ENCODE assay signal across 16 cellular contexts in the genomic region with DNA sequence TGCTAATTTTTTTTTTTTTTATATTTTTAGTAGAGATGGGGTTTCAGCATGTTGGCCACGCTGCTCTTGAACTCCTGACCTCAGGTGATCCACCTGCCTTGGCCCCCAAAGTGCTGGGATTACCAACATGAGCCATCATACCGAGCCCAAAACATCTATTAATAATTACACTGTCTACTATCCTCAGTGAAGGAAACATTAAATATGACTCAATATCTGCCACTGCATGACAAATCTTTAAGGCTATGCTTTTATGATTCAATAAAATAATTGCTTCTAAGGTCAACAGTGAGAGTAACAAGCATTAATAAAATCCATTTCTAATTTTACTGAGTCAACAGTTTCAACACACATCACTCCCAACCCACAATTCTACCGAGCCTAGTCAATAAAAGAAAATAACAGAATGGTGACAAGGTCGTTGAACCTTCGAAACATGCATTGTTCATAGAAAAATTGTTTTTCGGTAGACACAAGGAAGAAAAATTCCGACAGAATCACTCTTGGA.
DNase-seq lines count a peak whose midpoint lies in the region; ATAC-seq, FAIRE-seq and TF ChIP-seq lines count a peak whose summit lies in the region.
"Had no signal": no experiment of that assay in that cellular context is flagged by ENCODE, and none has a peak within 500 bp of the region (broad histone marks: within the 10 kb centered on the region; RNA-seq: fewer than 3 reads in every experiment).

No MANE protein-coding gene starts in this region.

- H3K27me3 ChIP-seq in bronchial epithelial cell (ENCODE audit: control insufficient read depth, insufficient read depth, low read length): no peaks in the 10 kb centered on the region
- H3K27me3 ChIP-seq: BE2C had no signal

- peaks cover 14% of the 10 kb centered on the region for H3K9me3 Mint-ChIP-seq in MCF 10A (ENCODE audit: unreplicated experiment)

- in situ Hi-C loops in G401 (cut with HindIII; ENCODE audit: low sequenced_read_pairs): no loop called here

- no TSS peak for BruUV-seq in MCF 10A (replicated peaks; lab: Mats Ljungman, UMichigan)

- ATAC-seq in HG02981 (IDR thresholded peaks at IDR 0.05; ENCODE audit: unreplicated experiment): no peak

- TF ChIP-seq CTCF in bronchial epithelial cell (IDR thresholded peaks at IDR 0.05; ENCODE audit: insufficient read depth, low read length, severe bottlenecking): no peak
- no peak for TF ChIP-seq CTCF in MCF 10A (IDR thresholded peaks at IDR 0.05; ENCODE audit: unreplicated experiment)

- H3K27ac Mint-ChIP-seq in MCF 10A (ENCODE audit: low read depth, unreplicated experiment): no peak overlapping the region
- H3K27ac Mint-ChIP-seq: CD4-positive, alpha-beta T cell had no signal

- no peaks in the 10 kb centered on the region for H3K36me3 Mint-ChIP-seq in MCF 10A (ENCODE audit: insufficient read depth, unreplicated experiment)

- DNase-seq in ELR (ENCODE audit: low read depth): peak; percentile 45
- peak; percentile 3 for DNase-seq in HT-29 (ENCODE audit: low spot score)
- peak; percentile 64 for DNase-seq in bronchial epithelial cell (ENCODE audit: low read depth)
- DNase-seq in MCF 10A (ENCODE audit: unreplicated experiment): no peak
- DNase-seq in G401 (ENCODE audit: low spot score): no peak
- DNase-seq: ACHN; BE2C; C1 segment of cervical spinal cord; Caco-2; CD4-positive, alpha-beta T cell; GF-D8; IMR-90; KG1 had no signal

- POLR2A ChIA-PET in MCF 10A (lab: Yijun Ruan, JAX): interaction anchor here (1.2 kb wide), 1 partner anchor 8 kb away, joined by 3 read pairs; no protein-coding TSS in a partner anchor

- no peaks in the 10 kb centered on the region for H3K36me3 ChIP-seq in bronchial epithelial cell (ENCODE audit: control insufficient read depth, insufficient read depth, low read length)
- H3K36me3 ChIP-seq: BE2C, HAP-1 had no signal

- CTCF ChIA-PET in MCF 10A (lab: Yijun Ruan, JAX): interaction anchor here (0.9 kb wide), 1 partner anchor 24 kb away, joined by 3 read pairs; no protein-coding TSS in a partner anchor

- no peak for FAIRE-seq in bronchial epithelial cell (lab: Jason Lieb, UNC)
- FAIRE-seq: HTR-8/SVneo had no signal

- no peaks in the 10 kb centered on the region for H3K27me3 Mint-ChIP-seq in MCF 10A (ENCODE audit: insufficient read depth, unreplicated experiment)
- H3K27me3 Mint-ChIP-seq: CD4-positive, alpha-beta T cell had no signal

- no peak overlapping the region for H3K4me3 ChIP-seq in bronchial epithelial cell (ENCODE audit: low read depth, low read length)
- H3K4me3 ChIP-seq: HAP-1 had no signal

- no peak overlapping the region for H3K4me3 Mint-ChIP-seq in MCF 10A (ENCODE audit: unreplicated experiment)
- H3K4me3 Mint-ChIP-seq: CD4-positive, alpha-beta T cell had no signal

- H3K4me1 Mint-ChIP-seq in MCF 10A (ENCODE audit: insufficient read depth, unreplicated experiment): no peaks in the 10 kb centered on the region

- intact Hi-C loops in MCF 10A (cut with micrococcal nuclease): no loop called here

Comparison
In these comparisons a context has a peak if more than half of its experiments do, and no peak if none do; other contexts are left out.
1. DNase-seq: peak in ELR (single experiment), HT-29 (single experiment) and bronchial epithelial cell (single experiment); none in MCF 10A (single experiment) and G401 (single experiment).